1 cellular context compared by ENCODE assay signal in genomic region chr22:50262973-50263617, GRCh38.
TF ChIP-seq lines count a peak whose summit lies in the region.

No MANE protein-coding gene starts in this region.

TF ChIP-seq in HepG2, 621 proteins besides CTCF, POLR2A, EP300 and RAD21:
- TF ChIP-seq RXRA (CRISPR knock-in tag; IDR thresholded peaks at IDR 0.05) (peak; percentile 10; the same call in 1 of the 2 replicates), SOX13 (IDR thresholded peaks at IDR 0.05) (no peak), SOX13 (CRISPR knock-in tag; conservative IDR thresholded peaks at IDR 0.05 in 1 of 2, IDR thresholded peaks at IDR 0.05 in 1 of 2) (no peak)
